In the genomic region with DNA sequence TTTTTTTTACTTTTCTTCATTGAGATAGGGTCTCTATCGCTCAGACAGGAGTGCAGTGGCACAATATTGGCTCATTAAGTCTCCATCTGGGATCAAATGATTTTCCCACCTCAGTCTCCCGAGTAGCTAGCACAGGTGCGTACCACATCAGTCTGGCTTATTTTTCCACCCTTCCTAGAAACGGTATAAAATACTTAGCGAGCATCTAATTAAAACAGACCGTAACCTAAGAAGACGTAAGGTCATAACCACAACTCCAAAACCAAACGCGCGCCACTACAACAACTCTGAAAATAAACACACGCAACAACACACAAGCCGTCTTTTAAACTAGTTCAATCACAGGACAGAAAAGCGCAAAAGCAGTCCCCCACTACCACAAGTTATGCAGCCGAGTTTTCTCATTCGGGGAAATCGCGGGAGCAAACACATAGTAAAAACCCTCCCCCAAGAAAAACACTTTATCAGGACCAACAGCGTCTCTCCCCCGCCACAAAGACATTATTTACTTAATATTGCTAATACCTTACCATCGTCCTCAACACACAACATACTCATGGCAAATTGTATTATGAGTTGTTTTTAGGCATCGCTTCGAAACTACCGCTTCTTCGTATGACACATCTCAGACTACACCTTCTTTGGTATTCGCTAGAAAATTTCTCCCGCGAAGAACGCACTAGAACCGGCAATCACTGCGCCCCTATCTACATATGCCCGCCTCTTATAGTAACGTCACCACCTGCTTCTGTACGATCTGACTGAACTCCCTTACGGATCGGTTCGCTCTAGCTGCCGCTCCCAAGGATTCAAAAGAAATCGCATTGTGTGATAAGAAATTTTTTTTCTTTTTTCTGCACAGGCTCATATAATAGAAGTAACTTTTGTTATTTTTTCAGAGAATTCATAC, we compare ENCODE assay signal across 8 cellular contexts. TPM values are rescaled to one million over a fixed set of nuclear protein-coding genes. Genes with fewer than 3 reads are reported as not detected.
A peak's percentile ranks its signal among the peaks of the same experiment; 100 is the strongest.
DNase-seq lines count a peak whose midpoint lies in the region; ATAC-seq and TF ChIP-seq lines count a peak whose summit lies in the region.

No MANE protein-coding gene starts in this region.

- peaks cover 7% of the 10 kb centered on the region for H3K27me3 Mint-ChIP-seq in neural crest cell (ENCODE audit: low read depth)
- no peaks in the 10 kb centered on the region for H3K27me3 Mint-ChIP-seq in stimulated activated naive CD8-positive, alpha-beta T cell treated with anti-CD3 and anti-CD28 coated beads, Interleukin-15, amount 100 ng/mL, for 72 hours

- H4K20me1 ChIP-seq in Loucy (ENCODE audit: insufficient read depth, low read length, poor library complexity, severe bottlenecking), result no peaks in the 10 kb centered on the region

- H3K27ac ChIP-seq in RWPE2 (ENCODE audit: poor library complexity, severe bottlenecking), result peak overlapping the region; percentile 45
- H3K27ac ChIP-seq in foreskin keratinocyte, result peak overlapping the region; percentile 99

- no peaks in the 10 kb centered on the region for H3K9me2 ChIP-seq in Loucy (replicated peaks; ENCODE audit: low read depth, low read length)

- peak overlapping the region; percentile 39 for H3K9ac ChIP-seq in Loucy (ENCODE audit: low read depth, low read length, poor library complexity, severe bottlenecking)

- H3K4me1 ChIP-seq in Loucy (ENCODE audit: insufficient read depth, low read length, poor library complexity, severe bottlenecking) (no peaks in the 10 kb centered on the region), RWPE2 (ENCODE audit: insufficient read depth, poor library complexity, severe bottlenecking) (no peaks in the 10 kb centered on the region), foreskin keratinocyte (peaks cover 4% of the 10 kb centered on the region)

- peak; percentile 73 for ATAC-seq in GM21825 (IDR thresholded peaks at IDR 0.05; ENCODE audit: unreplicated experiment)
- ATAC-seq in RWPE2 (ENCODE audit: low read depth), result peak; percentile 85
- peak; percentile 85 for ATAC-seq in foreskin keratinocyte
- ATAC-seq in stimulated activated naive CD8-positive, alpha-beta T cell treated with anti-CD3 and anti-CD28 coated beads, Interleukin-15, amount 100 ng/mL, for 72 hours, result peak; percentile 92

- H3K9me3 ChIP-seq in Loucy (ENCODE audit: insufficient read depth, low read depth, low read length), result no peaks in the 10 kb centered on the region
- H3K9me3 ChIP-seq in RWPE2 (ENCODE audit: severe bottlenecking), result no peaks in the 10 kb centered on the region

- H3K27me3 ChIP-seq in Loucy (ENCODE audit: insufficient read depth, low read length, poor library complexity, severe bottlenecking) (no peaks in the 10 kb centered on the region), RWPE2 (ENCODE audit: insufficient read depth, poor library complexity, severe bottlenecking) (no peaks in the 10 kb centered on the region), foreskin keratinocyte (no peaks in the 10 kb centered on the region)

- peaks cover 15% of the 10 kb centered on the region for H3K4me1 Mint-ChIP-seq in neural crest cell
- peaks cover 19% of the 10 kb centered on the region for H3K4me1 Mint-ChIP-seq in stimulated activated naive CD8-positive, alpha-beta T cell treated with anti-CD3 and anti-CD28 coated beads, Interleukin-15, amount 100 ng/mL, for 72 hours

- peak overlapping the region; percentile 100 for H3K27ac Mint-ChIP-seq in neural crest cell (ENCODE audit: unreplicated experiment)
- H3K27ac Mint-ChIP-seq in stimulated activated naive CD8-positive, alpha-beta T cell treated with anti-CD3 and anti-CD28 coated beads, Interleukin-15, amount 100 ng/mL, for 72 hours, result peak overlapping the region; percentile 100

- H3K36me3 ChIP-seq in Loucy (ENCODE audit: insufficient read depth, low read length) (no peaks in the 10 kb centered on the region), RWPE2 (ENCODE audit: low read depth) (no peaks in the 10 kb centered on the region)

- TF ChIP-seq CTCF in Loucy (conservative IDR thresholded peaks at IDR 0.05; ENCODE audit: low read length) (no peak), RWPE2 (IDR thresholded peaks at IDR 0.05; ENCODE audit: poor library complexity, severe bottlenecking) (no peak), foreskin keratinocyte (conservative IDR thresholded peaks at IDR 0.05) (no peak), neural crest cell (conservative IDR thresholded peaks at IDR 0.05) (no peak)

- peak; percentile 89 for DNase-seq in DMS79 treated with DMSO at 0.1 percent for 48 hours (lab: John Stamatoyannopoulos, UW)
- peak; percentile 81 for DNase-seq in RWPE2 (ENCODE audit: low spot score)
- DNase-seq in activated gamma-delta T cell treated with anti-CD3 and anti-CD28 coated beads, Interleukin-2, amount 50 U/mL, for 16 hours (ENCODE audit: low read depth), result peak; percentile 60
- peak; percentile 93 to 97 for DNase-seq in foreskin keratinocyte
- peak; percentile 88 for DNase-seq in neural crest cell (ENCODE audit: low read depth, low spot score)
- DNase-seq in stimulated activated naive CD8-positive, alpha-beta T cell treated with anti-CD3 and anti-CD28 coated beads, Interleukin-15, amount 100 ng/mL, for 72 hours, result peak; percentile 86 to 90

- peak overlapping the region; percentile 67 for H3K4me3 ChIP-seq in Loucy (ENCODE audit: low read length, poor library complexity, severe bottlenecking)
- H3K4me3 ChIP-seq in RWPE2 (ENCODE audit: severe bottlenecking), result peak overlapping the region; percentile 24

- peak overlapping the region; percentile 66; the same call in 1 of the 2 replicates for H2AFZ ChIP-seq in Loucy (ENCODE audit: low read length)

- 0 out of 2 replicates have a peak, but pooled peaks cover 2% of the 10 kb centered on the region for H3F3A ChIP-seq in Loucy (ENCODE audit: low read depth)

- peak overlapping the region; percentile 92 for H3K4me3 Mint-ChIP-seq in neural crest cell
- H3K4me3 Mint-ChIP-seq in stimulated activated naive CD8-positive, alpha-beta T cell treated with anti-CD3 and anti-CD28 coated beads, Interleukin-15, amount 100 ng/mL, for 72 hours, result peak overlapping the region; percentile 65 to 70

- H3K9me3 Mint-ChIP-seq in neural crest cell, result peaks cover 5% of the 10 kb centered on the region
- no peaks in the 10 kb centered on the region for H3K9me3 Mint-ChIP-seq in stimulated activated naive CD8-positive, alpha-beta T cell treated with anti-CD3 and anti-CD28 coated beads, Interleukin-15, amount 100 ng/mL, for 72 hours

- H3K4me2 ChIP-seq in Loucy (ENCODE audit: low read depth, low read length, poor library complexity, severe bottlenecking), result peak overlapping the region; percentile 53

- peaks cover 5% of the 10 kb centered on the region for H3K36me3 Mint-ChIP-seq in neural crest cell (ENCODE audit: low read depth)

- no peaks in the 10 kb centered on the region for H3K79me2 ChIP-seq in Loucy (ENCODE audit: insufficient read depth, low read length)

RNA-seq across cellular contexts. Expression of gene TEX14, which starts 32.8 kb away (rescaled TPM):
- total RNA-seq in foreskin keratinocyte, result 0.04 TPM in 1 of 2 replicates, not detected in the other
- polyA plus RNA-seq in foreskin keratinocyte, result not detected in 2 replicates
- total RNA-seq in neural crest cell, result 0.21 and 0.48 TPM in 2 replicates

RNA-seq across cellular contexts. Expression of gene RAD51C, which starts 33.3 kb away (rescaled TPM):
- total RNA-seq in foreskin keratinocyte (38.0 and 53.1 TPM in 2 replicates), neural crest cell (48.7 and 49.5 TPM in 2 replicates)
- polyA plus RNA-seq in foreskin keratinocyte, result 37.8 and 57.0 TPM in 2 replicates

Comparison
In these comparisons a context has a peak if more than half of its experiments do, and no peak if none do; other contexts are left out.
1. Peak in every context shown above with its lines: DNase-seq, ATAC-seq, H3K4me3 ChIP-seq and H3K27ac ChIP-seq.